In the genomic region with DNA sequence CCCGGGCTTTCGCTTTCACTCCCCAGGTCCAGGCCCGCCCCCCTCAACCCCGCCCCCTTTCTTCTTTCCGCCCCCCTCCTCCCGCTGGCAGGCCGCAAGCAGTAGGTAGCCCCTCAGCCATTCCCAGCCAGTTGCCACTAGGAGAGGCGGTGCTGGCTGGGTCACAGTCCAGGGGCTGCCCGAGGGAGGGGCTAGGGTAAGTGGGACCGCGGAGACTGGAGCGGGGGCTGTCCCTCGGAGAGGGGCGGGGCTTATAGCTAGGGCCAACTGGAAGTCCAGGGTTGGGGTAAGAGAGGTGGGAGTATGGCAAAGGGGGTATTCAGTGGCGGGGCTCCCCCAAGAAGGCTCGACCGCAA, we compare ENCODE assay signal across 8 cellular contexts. TPM values are rescaled to one million over a fixed set of nuclear protein-coding genes. Genes with fewer than 3 reads are reported as not detected.
A peak's percentile ranks its signal among the peaks of the same experiment; 100 is the strongest.
DNase-seq lines count a peak whose midpoint lies in the region; ATAC-seq and TF ChIP-seq lines count a peak whose summit lies in the region.

No MANE protein-coding gene starts in this region.

- dilution Hi-C loops in IMR-90 (cut with HindIII; ENCODE audit: low sequenced_read_pairs, unreplicated experiment) = no loop called here

- no peak overlapping the region for H3K23ac ChIP-seq in IMR-90 (ENCODE audit: low read depth, low read length)

- peaks cover 41% of the 10 kb centered on the region for H3K79me2 ChIP-seq in OCI-LY3 (ENCODE audit: low read length)

- no peak overlapping the region for H2BK20ac ChIP-seq in IMR-90 (ENCODE audit: low read depth, low read length)

- H3K4me3 ChIP-seq in IMR-90 (ENCODE audit: insufficient read depth, low read depth, low read length) = peak overlapping the region; percentile 86
- peak overlapping the region; percentile 78 for H3K4me3 ChIP-seq in OCI-LY3 (ENCODE audit: low read length)
- peak overlapping the region; percentile 94 for H3K4me3 ChIP-seq in epithelial cell of proximal tubule (ENCODE audit: low read depth, low read length)

- DNase-seq in DMS 273 treated with DMSO at 0.1 percent for 48 hours (lab: John Stamatoyannopoulos, UW) (peak; percentile 96), IMR-90 (peak; percentile 97), activated T-cell treated with anti-CD3 and anti-CD28 coated beads for 48 hours (ENCODE audit: low read depth) (peak; percentile 89), epithelial cell of proximal tubule (ENCODE audit: low read depth) (peak; percentile 66), mucosa of gallbladder (ENCODE audit: low spot score) (peak; percentile 93)
- peak; percentile 85 for DNase-seq in stimulated activated CD8-positive, alpha-beta memory T cell treated with anti-CD3 and anti-CD28 coated beads, Interleukin-4, amount 100 ng/mL, for 24 hours (ENCODE audit: low read depth)

- peaks cover 26% of the 10 kb centered on the region for H3K36me3 ChIP-seq in IMR-90 (ENCODE audit: control insufficient read depth, insufficient read depth, low read length)
- peaks cover 34% of the 10 kb centered on the region for H3K36me3 ChIP-seq in OCI-LY3 (replicated peaks; ENCODE audit: low read depth, low read length)

- H2AK9ac ChIP-seq in IMR-90 (replicated peaks; ENCODE audit: low read depth, low read length, poor library complexity) = peak overlapping the region; percentile 92

- no peak for TF ChIP-seq POLR2A in IMR-90 (IDR thresholded peaks at IDR 0.05; ENCODE audit: low read depth, low read length)

- H2AFZ ChIP-seq in IMR-90 (replicated peaks; ENCODE audit: low read length, poor library complexity) (peak overlapping the region; percentile 89), OCI-LY3 (ENCODE audit: low read depth, low read length) (no peak overlapping the region)

- BruUV-seq in IMR-90 (replicated peaks; lab: Mats Ljungman, UMichigan) = no TSS peak

- CTCF ChIA-PET in IMR-90 (lab: Yijun Ruan, JAX) = interaction anchor here (0.6 to 1.5 kb wide), 4 partner anchors 9 to 38 kb away, joined by 3 read pairs; a partner anchor contains a TSS

- ATAC-seq in GM21576 (IDR thresholded peaks at IDR 0.05; ENCODE audit: unreplicated experiment) (peak; percentile 56), IMR-90 (ENCODE audit: low read depth) (peak; percentile 85)

- H3K27me3 ChIP-seq in IMR-90 (ENCODE audit: control insufficient read depth, insufficient read depth, low read length) (no peaks in the 10 kb centered on the region), OCI-LY3 (ENCODE audit: low read depth, low read length) (no peaks in the 10 kb centered on the region)

- H2AK5ac ChIP-seq in IMR-90 (ENCODE audit: low read depth, low read length) = no peak overlapping the region

- H2BK5ac ChIP-seq in IMR-90 (ENCODE audit: low read depth, low read length, poor library complexity, severe bottlenecking) = peak overlapping the region; percentile 37

- H3K9me1 ChIP-seq in IMR-90 (ENCODE audit: insufficient read depth, low read length) = peaks cover 15% of the 10 kb centered on the region

- peak overlapping the region; percentile 5; the same call in 1 of the 2 replicates for H3K56ac ChIP-seq in IMR-90 (ENCODE audit: extremely low read depth, insufficient read depth, low read length)

- H4K8ac ChIP-seq in IMR-90 (ENCODE audit: low read depth in 2 of 2, low read length in 2 of 2) = peak overlapping the region; percentile 2 to 81; a peak in 1 of 4 replicates

- no peak overlapping the region; the same call in 1 of the 2 replicates for H4K5ac ChIP-seq in IMR-90 (ENCODE audit: low read depth, low read length)

- H3K4ac ChIP-seq in IMR-90 (ENCODE audit: low read depth, low read length) = peak overlapping the region; percentile 76

- intact Hi-C loops in IMR-90 (cut with micrococcal nuclease) = loop anchor here (2.0 kb wide), 1 partner anchor 150 kb away; no protein-coding TSS in a partner anchor

- H4K20me1 ChIP-seq in IMR-90 (ENCODE audit: insufficient read depth, low read length) (peaks cover 10% of the 10 kb centered on the region), OCI-LY3 (ENCODE audit: insufficient read depth, low read length) (0 out of 2 replicates have a peak, but pooled peaks cover 2% of the 10 kb centered on the region)

- peak overlapping the region; percentile 10; the same call in 1 of the 2 replicates for H4K91ac ChIP-seq in IMR-90 (ENCODE audit: insufficient read depth, low read depth, low read length)

- TF ChIP-seq RAD21 in IMR-90 (IDR thresholded peaks at IDR 0.05; ENCODE audit: low read length) = no peak

- H3K9ac ChIP-seq in IMR-90 (ENCODE audit: low read depth, low read length) = peak overlapping the region; percentile 58
- H3K9ac ChIP-seq in OCI-LY3 (ENCODE audit: low read length) = peak overlapping the region; percentile 87

- no peak overlapping the region; the same call in 1 of the 2 replicates for H3K14ac ChIP-seq in IMR-90 (replicated peaks; ENCODE audit: low read depth, low read length)

- POLR2A ChIA-PET in IMR-90 (lab: Charles Lee; ENCODE audit: unreplicated experiment) = interaction anchor here (1.0 to 1.4 kb wide), 2 partner anchors 11 to 33 kb away, joined by 3 to 6 read pairs; a partner anchor contains a TSS

- peaks cover 35 to 75% of the 10 kb centered on the region in 2 experiments for H3K79me1 ChIP-seq in IMR-90 (ENCODE audit: low read depth in 1 of 2, low read length in 2 of 2)

- peak overlapping the region; percentile 78 for H3K4me2 ChIP-seq in IMR-90 (ENCODE audit: low read depth, low read length)
- peak overlapping the region; percentile 93 for H3K4me2 ChIP-seq in OCI-LY3 (ENCODE audit: low read length)

- H3K4me1 ChIP-seq in IMR-90 (ENCODE audit: control insufficient read depth, insufficient read depth, low read length) (peaks cover 10% of the 10 kb centered on the region), OCI-LY3 (ENCODE audit: low read length) (peaks cover 24% of the 10 kb centered on the region)

- H3K27ac ChIP-seq in IMR-90 (ENCODE audit: insufficient read depth, low read length) (peak overlapping the region; percentile 60), OCI-LY3 (ENCODE audit: low read length) (peak overlapping the region; percentile 89)

- no peaks in the 10 kb centered on the region for H3K9me3 ChIP-seq in IMR-90 (ENCODE audit: control insufficient read depth, insufficient read depth, low read length)
- no peaks in the 10 kb centered on the region for H3K9me3 ChIP-seq in OCI-LY3 (ENCODE audit: insufficient read depth, low read length)

- no peak overlapping the region for H3K18ac ChIP-seq in IMR-90 (ENCODE audit: low read depth, low read length)

- no peak overlapping the region for H2BK120ac ChIP-seq in IMR-90 (ENCODE audit: low read depth, low read length)

- in situ Hi-C loops in IMR-90 (cut with MboI; ENCODE audit: low sequenced_read_pairs) = loop anchor here (25.0 kb wide), 2 partner anchors 834 to 1059 kb away; a partner anchor contains a TSS

- WGBS in IMR-90 (ENCODE audit: extremely low coverage in 2 of 2, insufficient read length in 1 of 2), 2 experiments = 0% methylated on average over 3 of the region's 17 CpGs; no CpG with 5 or more reads in 1 of the 2 experiments

- H2BK15ac ChIP-seq in IMR-90 (ENCODE audit: low read depth, low read length) = no peak overlapping the region

- TF ChIP-seq CTCF in IMR-90 (conservative IDR thresholded peaks at IDR 0.05; ENCODE audit: low read depth, low read length) (no peak), OCI-LY3 (IDR thresholded peaks at IDR 0.05; ENCODE audit: low read depth, low read length) (no peak), epithelial cell of proximal tubule (conservative IDR thresholded peaks at IDR 0.05; ENCODE audit: low read depth, low read length) (no peak)

TF ChIP-seq in IMR-90, 13 proteins besides CTCF, POLR2A, EP300 and RAD21:
- peak; percentile 89; the same call in 1 of the 2 replicates for TF ChIP-seq MAZ (IDR thresholded peaks at IDR 0.05; ENCODE audit: borderline replicate concordance, low read depth, low read length)
- TF ChIP-seq RFX5 (IDR thresholded peaks at IDR 0.05; ENCODE audit: low read depth, low read length) = no peak

RNA-seq across cellular contexts. Expression of a gene that starts 0.2 kb away (rescaled TPM):
- total RNA-seq in IMR-90 (2012; rRNA removed) (92.2 and 104 TPM in 2 replicates), epithelial cell of proximal tubule (156 and 168 TPM in 2 replicates), mucosa of gallbladder (106 TPM)
- polyA plus RNA-seq in IMR-90 (2012; rRNA removed) = 141 and 171 TPM in 2 replicates
- 43.0 and 114 TPM in 2 replicates for polyA plus RNA-seq in IMR-90 (2012; cell fraction: cytosol; rRNA removed)
- 126 and 258 TPM in 2 replicates for polyA plus RNA-seq in IMR-90 (2012; cell fraction: nucleus; rRNA removed; ENCODE audit: low replicate concordance)

RNA-seq across cellular contexts. Expression of a gene that starts 0.7 kb away (rescaled TPM):
- total RNA-seq in IMR-90 (2012; rRNA removed) = 26.1 and 37.5 TPM in 2 replicates
- polyA plus RNA-seq in IMR-90 (2012; rRNA removed) = 28.9 and 31.6 TPM in 2 replicates
- 14.8 and 16.4 TPM in 2 replicates for polyA plus RNA-seq in IMR-90 (2012; cell fraction: cytosol; rRNA removed)
- polyA plus RNA-seq in IMR-90 (2012; cell fraction: nucleus; rRNA removed; ENCODE audit: low replicate concordance) = 88.7 and 145 TPM in 2 replicates
- 42.3 and 79.4 TPM in 2 replicates for total RNA-seq in epithelial cell of proximal tubule
- 60.7 TPM for total RNA-seq in mucosa of gallbladder

RNA-seq across cellular contexts. Expression of a gene that starts 5.2 kb away (rescaled TPM):
- 15.0 and 15.1 TPM in 2 replicates for total RNA-seq in IMR-90 (2012; rRNA removed)
- 19.2 and 21.6 TPM in 2 replicates for polyA plus RNA-seq in IMR-90 (2012; rRNA removed)
- 18.2 and 19.4 TPM in 2 replicates for polyA plus RNA-seq in IMR-90 (2012; cell fraction: cytosol; rRNA removed)
- polyA plus RNA-seq in IMR-90 (2012; cell fraction: nucleus; rRNA removed; ENCODE audit: low replicate concordance) = 36.2 and 51.2 TPM in 2 replicates
- 22.3 and 31.8 TPM in 2 replicates for total RNA-seq in epithelial cell of proximal tubule
- 24.0 TPM for total RNA-seq in mucosa of gallbladder

RNA-seq across cellular contexts. Expression of a gene that starts 10.6 kb away (rescaled TPM):
- 42.8 and 55.3 TPM in 2 replicates for total RNA-seq in IMR-90 (2012; rRNA removed)
- 97.9 and 106 TPM in 2 replicates for polyA plus RNA-seq in IMR-90 (2012; rRNA removed)
- polyA plus RNA-seq in IMR-90 (2012; cell fraction: cytosol; rRNA removed) = 63.5 and 137 TPM in 2 replicates
- polyA plus RNA-seq in IMR-90 (2012; cell fraction: nucleus; rRNA removed; ENCODE audit: low replicate concordance) = 39.9 and 96.7 TPM in 2 replicates
- 266 and 385 TPM in 2 replicates for total RNA-seq in epithelial cell of proximal tubule
- 161 TPM for total RNA-seq in mucosa of gallbladder

RNA-seq across cellular contexts. Expression of a gene that starts 14.5 kb away (rescaled TPM):
- total RNA-seq in IMR-90 (2012; rRNA removed) = 29.7 and 34.6 TPM in 2 replicates
- polyA plus RNA-seq in IMR-90 (2012; rRNA removed) = 23.2 and 25.6 TPM in 2 replicates
- polyA plus RNA-seq in IMR-90 (2012; cell fraction: cytosol; rRNA removed) = 12.2 and 15.5 TPM in 2 replicates
- polyA plus RNA-seq in IMR-90 (2012; cell fraction: nucleus; rRNA removed; ENCODE audit: low replicate concordance) = 67.1 and 86.7 TPM in 2 replicates
- total RNA-seq in epithelial cell of proximal tubule = 26.8 and 45.1 TPM in 2 replicates
- 148 TPM for total RNA-seq in mucosa of gallbladder

Comparison
In these comparisons a context has a peak if more than half of its experiments do, and no peak if none do; other contexts are left out.
1. Peak in every context shown above with its lines: DNase-seq, ATAC-seq, H3K4me3 ChIP-seq and H3K27ac ChIP-seq.